In genomic region chr4:42607011-42607726, GRCh38 we compare ENCODE assay signal across 20 cellular contexts. TPM values are rescaled to one million over a fixed set of nuclear protein-coding genes. Genes with fewer than 3 reads are reported as not detected.
DNase-seq lines count a peak whose midpoint lies in the region; ATAC-seq and TF ChIP-seq lines count a peak whose summit lies in the region.
"Had no signal": no experiment of that assay in that cellular context is flagged by ENCODE, and none has a peak within 500 bp of the region (broad histone marks: within the 10 kb centered on the region; RNA-seq: fewer than 3 reads in every experiment).

No MANE protein-coding gene starts in this region.

- intact Hi-C loops in activated CD4-positive, alpha-beta T cell treated with anti-CD3 and anti-CD28 coated beads for 36 hours (cut with DNase I, micrococcal nuclease): no loop called here
- intact Hi-C loops in heart right ventricle (cut with DNase I): loop anchor here in 2 of 10 donors (5.0 kb wide), 2 partner anchors 45 to 50 kb away; partner anchors contain the start of gene ATP8A1 (in 1 of the 2)
- intact Hi-C loops in Right ventricle myocardium superior (cut with DNase I): no loop called here
- intact Hi-C loops in dorsolateral prefrontal cortex (cut with DNase I): no loop called here
- intact Hi-C loops in prostate gland (cut with DNase I): no loop called here

- TF ChIP-seq POLR2A in prostate gland (IDR thresholded peaks at IDR 0.05): no peak

- no peak for TF ChIP-seq CTCF in heart right ventricle (IDR thresholded peaks at IDR 0.05)
- TF ChIP-seq CTCF in dorsolateral prefrontal cortex (IDR thresholded peaks at IDR 0.05 in 54 of 56, conservative IDR thresholded peaks at IDR 0.05 in 2 of 56; ENCODE audit: low read depth in 1 of 56, partially characterized antibody in 56 of 56): no peak
- no peak for TF ChIP-seq CTCF in prostate gland (IDR thresholded peaks at IDR 0.05)

- no peaks in the 10 kb centered on the region for H3K9me3 ChIP-seq in heart right ventricle
- no peaks in the 10 kb centered on the region for H3K9me3 ChIP-seq in prostate gland
- H3K9me3 ChIP-seq: HAP-1 had no signal

- peaks cover 0 to 13% (median 0%) of the 10 kb centered on the region in 9 donors for H3K36me3 ChIP-seq in heart right ventricle
- no peaks in the 10 kb centered on the region for H3K36me3 ChIP-seq in prostate gland
- H3K36me3 ChIP-seq: HAP-1 had no signal

- no peak overlapping the region for H3K4me3 Mint-ChIP-seq in activated CD4-positive, alpha-beta T cell treated with anti-CD3 and anti-CD28 coated beads for 36 hours
- H3K4me3 Mint-ChIP-seq in stimulated activated effector memory CD8-positive, alpha-beta T cell treated with anti-CD3 and anti-CD28 coated beads, Interleukin-12 subunit alpha, Interleukin-12 subunit beta, amount 100 ng/mL, for 72 hours: peak overlapping the region; percentile 18

- H3K4me1 Mint-ChIP-seq in activated CD4-positive, alpha-beta T cell treated with anti-CD3 and anti-CD28 coated beads for 36 hours: peaks cover 15% of the 10 kb centered on the region
- H3K4me1 Mint-ChIP-seq in stimulated activated effector memory CD8-positive, alpha-beta T cell treated with anti-CD3 and anti-CD28 coated beads, Interleukin-12 subunit alpha, Interleukin-12 subunit beta, amount 100 ng/mL, for 72 hours: peaks cover 39% of the 10 kb centered on the region

- 50 to 60% methylated on average over 3 of the region's 3 CpGs for WGBS in heart right ventricle, 2 donors
- 71% methylated on average over 3 of the region's 3 CpGs for WGBS in prostate gland

- H3K27me3 Mint-ChIP-seq in activated CD4-positive, alpha-beta T cell treated with anti-CD3 and anti-CD28 coated beads for 36 hours: no peaks in the 10 kb centered on the region

- H3K4me3 ChIP-seq in heart right ventricle (no peak overlapping the region), dorsolateral prefrontal cortex (no peak overlapping the region), prostate gland (no peak overlapping the region)
- H3K4me3 ChIP-seq: GM23248, HAP-1 had no signal

- H3K4me1 ChIP-seq in heart right ventricle: peaks cover 0 to 77% (median 25%) of the 10 kb centered on the region in 9 donors
- no peaks in the 10 kb centered on the region for H3K4me1 ChIP-seq in prostate gland (replicated peaks)

- CTCF ChIA-PET in activated CD4-positive, alpha-beta T cell treated with anti-CD3 and anti-CD28 coated beads for 36 hours (lab: Charles Lee): no interaction called here

- POLR2A ChIA-PET in activated CD4-positive, alpha-beta T cell treated with anti-CD3 and anti-CD28 coated beads for 36 hours (lab: Charles Lee): no interaction called here

- ATAC-seq in activated CD4-positive, alpha-beta T cell treated with anti-CD3 and anti-CD28 coated beads for 36 hours: peak; percentile 40
- ATAC-seq in heart right ventricle: peak in 5 of 8 donors; percentile 23 to 60 (median 55)
- ATAC-seq in Right ventricle myocardium superior (ENCODE audit: poor library complexity): no peak
- ATAC-seq in stimulated activated effector memory CD8-positive, alpha-beta T cell treated with anti-CD3 and anti-CD28 coated beads, Interleukin-12 subunit alpha, Interleukin-12 subunit beta, amount 100 ng/mL, for 72 hours: peak; percentile 85

- peak overlapping the region in 5 of 10 donors; percentile 14 to 48 (median 41) for H3K27ac ChIP-seq in heart right ventricle
- H3K27ac ChIP-seq in dorsolateral prefrontal cortex: peak overlapping the region in 45 of 59 donors; percentile 4 to 82 (median 57)
- H3K27ac ChIP-seq in prostate gland: no peak overlapping the region
- H3K27ac ChIP-seq: 22Rv1, C4-2B, GM23248, HL-60, KMS-11 had no signal

- no peaks in the 10 kb centered on the region for H3K27me3 ChIP-seq in heart right ventricle
- no peaks in the 10 kb centered on the region for H3K27me3 ChIP-seq in dorsolateral prefrontal cortex
- H3K27me3 ChIP-seq in prostate gland (replicated peaks; ENCODE audit: insufficient read depth): no peaks in the 10 kb centered on the region

- H3K27ac Mint-ChIP-seq in activated CD4-positive, alpha-beta T cell treated with anti-CD3 and anti-CD28 coated beads for 36 hours: no peak overlapping the region
- peak overlapping the region; percentile 63 for H3K27ac Mint-ChIP-seq in stimulated activated effector memory CD8-positive, alpha-beta T cell treated with anti-CD3 and anti-CD28 coated beads, Interleukin-12 subunit alpha, Interleukin-12 subunit beta, amount 100 ng/mL, for 72 hours

- H3K9me3 Mint-ChIP-seq in activated CD4-positive, alpha-beta T cell treated with anti-CD3 and anti-CD28 coated beads for 36 hours (ENCODE audit: low read depth): no peaks in the 10 kb centered on the region
- no peaks in the 10 kb centered on the region for H3K9me3 Mint-ChIP-seq in stimulated activated effector memory CD8-positive, alpha-beta T cell treated with anti-CD3 and anti-CD28 coated beads, Interleukin-12 subunit alpha, Interleukin-12 subunit beta, amount 100 ng/mL, for 72 hours

- H3K36me3 Mint-ChIP-seq in activated CD4-positive, alpha-beta T cell treated with anti-CD3 and anti-CD28 coated beads for 36 hours (ENCODE audit: low read depth): peaks cover 35% of the 10 kb centered on the region
- peaks cover 63% of the 10 kb centered on the region for H3K36me3 Mint-ChIP-seq in stimulated activated effector memory CD8-positive, alpha-beta T cell treated with anti-CD3 and anti-CD28 coated beads, Interleukin-12 subunit alpha, Interleukin-12 subunit beta, amount 100 ng/mL, for 72 hours

- no peak for DNase-seq in activated CD4-positive, alpha-beta T cell treated with anti-CD3 and anti-CD28 coated beads for 36 hours
- DNase-seq in activated CD4-positive, alpha-beta T cell treated with anti-CD3 and anti-CD28 coated beads, Interleukin-2, amount 50 U/mL, for 4 hours: no peak
- DNase-seq in heart right ventricle: no peak
- DNase-seq in Right ventricle myocardium superior: no peak
- no peak for DNase-seq in dorsolateral prefrontal cortex
- DNase-seq in stimulated activated effector memory CD8-positive, alpha-beta T cell treated with anti-CD3 and anti-CD28 coated beads, Interleukin-12 subunit alpha, Interleukin-12 subunit beta, amount 100 ng/mL, for 72 hours (ENCODE audit: low spot score in 2 of 2): no peak
- no peak for DNase-seq in T1000 (lab: John Stamatoyannopoulos, UW)
- no peak for DNase-seq in prostate gland (ENCODE audit: low spot score)
- DNase-seq: AML-193, GM23248, NCI-H1417 treated with DMSO at 0.1 percent for 48 hours, NCI-H1930, NCI-H226, NCI-H524, NCI-H82 had no signal

RNA-seq across cellular contexts. Expression of gene ATP8A1, which starts 49.7 kb away (rescaled TPM):
- 10 to 100 TPM; 15.1 to 21.1 TPM for total RNA-seq in activated CD4-positive, alpha-beta T cell treated with anti-CD3 and anti-CD28 coated beads for 36 hours
- 10 to 100 TPM; 11.6 to 27.9 (median 18.3) TPM for total RNA-seq in heart right ventricle
- 10 to 100 TPM in 1 of 2 donors, 1 to 10 TPM in 1; 3.4 to 14.8 TPM for polyA plus RNA-seq in heart right ventricle
- 19.3 TPM for total RNA-seq in Right ventricle myocardium superior
- 100 to 1,000 TPM in 119 of 120 experiments, 10 to 100 TPM in 1; 78.1 to 308 (median 175) TPM for total RNA-seq in dorsolateral prefrontal cortex
- 10 to 100 TPM; 18.6 to 74.0 TPM for total RNA-seq in prostate gland

Comparison
In these comparisons a context has a peak if more than half of its experiments do, and no peak if none do; other contexts are left out.
1. H3K27ac ChIP-seq: peak in dorsolateral prefrontal cortex (45 of 59); none in prostate gland (0 of 2).